21 cellular contexts compared by ENCODE assay signal in the genomic region with DNA sequence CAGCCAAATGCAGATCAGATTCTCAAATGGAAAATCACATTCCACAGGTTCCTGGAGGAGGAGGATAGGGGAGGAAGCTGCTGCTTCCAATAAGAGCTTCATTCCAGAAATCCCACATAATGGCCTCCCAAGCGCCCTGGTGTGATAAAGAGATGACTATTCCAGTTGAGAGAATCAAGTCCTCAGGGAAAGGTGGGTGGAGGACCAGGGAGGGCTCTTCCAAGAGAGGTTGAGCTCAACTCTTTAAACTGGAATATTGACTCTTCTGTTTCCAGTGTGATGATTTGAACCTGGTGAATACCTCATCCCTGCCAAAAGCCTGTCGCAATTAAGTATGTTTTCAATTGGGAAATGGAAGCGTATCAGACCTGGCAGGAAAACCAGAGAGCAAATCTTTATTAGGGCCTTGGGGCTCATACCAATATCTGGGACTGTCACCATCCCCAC.
DNase-seq lines count a peak whose midpoint lies in the region; ATAC-seq and TF ChIP-seq lines count a peak whose summit lies in the region.
"Had no signal": no experiment of that assay in that cellular context is flagged by ENCODE, and none has a peak within 500 bp of the region (broad histone marks: within the 10 kb centered on the region; RNA-seq: fewer than 3 reads in every experiment).

No MANE protein-coding gene starts in this region.

- TF ChIP-seq CTCF in WTC11 (IDR thresholded peaks at IDR 0.05): no peak
- TF ChIP-seq CTCF in right atrium auricular region (IDR thresholded peaks at IDR 0.05): no peak
- no peak for TF ChIP-seq CTCF in omental fat pad (IDR thresholded peaks at IDR 0.05)
- no peak for TF ChIP-seq CTCF in endothelial cell (IDR thresholded peaks at IDR 0.05; ENCODE audit: unreplicated experiment)

- CTCF ChIA-PET in WTC11 (lab: Charles Lee): interaction anchor here (1.0 to 1.3 kb wide), 2 partner anchors 22 to 182 kb away, joined by 4 to 8 read pairs; no protein-coding TSS in a partner anchor

- H3K36me3 ChIP-seq in right atrium auricular region (no peaks in the 10 kb centered on the region), MG63 (no peaks in the 10 kb centered on the region)
- H3K36me3 ChIP-seq: ascending aorta had no signal

- H3K9me3 ChIP-seq in right atrium auricular region (no peaks in the 10 kb centered on the region), MG63 (no peaks in the 10 kb centered on the region)
- H3K9me3 ChIP-seq: ascending aorta, psoas muscle had no signal

- H3K4me3 ChIP-seq in right atrium auricular region (no peak overlapping the region), MG63 (no peak overlapping the region)
- H3K4me3 ChIP-seq: ascending aorta, psoas muscle had no signal

- POLR2A ChIA-PET in WTC11 (lab: Charles Lee): no interaction called here

- H3K36me3 Mint-ChIP-seq in WTC11 (no peaks in the 10 kb centered on the region), endothelial cell (ENCODE audit: low read depth, unreplicated experiment) (no peaks in the 10 kb centered on the region)
- H3K36me3 Mint-ChIP-seq: immature natural killer cell, type B pancreatic cell had no signal

- H3K9me3 Mint-ChIP-seq in WTC11 (peaks cover 4% of the 10 kb centered on the region; the same call in 1 of the 2 replicates), endothelial cell (ENCODE audit: unreplicated experiment) (no peaks in the 10 kb centered on the region)
- H3K9me3 Mint-ChIP-seq: CD4-positive, alpha-beta T cell; immature natural killer cell; nephron progenitor cell; type B pancreatic cell had no signal

- no peaks in the 10 kb centered on the region for H3K27me3 ChIP-seq in right atrium auricular region
- H3K27me3 ChIP-seq in MG63: no peaks in the 10 kb centered on the region
- H3K27me3 ChIP-seq: ascending aorta had no signal

- peak; percentile 9 for DNase-seq in AG08395 (ENCODE audit: low spot score)
- no peak for DNase-seq in WTC11 (ENCODE audit: low spot score)
- peak; percentile 61 for DNase-seq in right atrium auricular region (ENCODE audit: low spot score)
- no peak for DNase-seq in omental fat pad (ENCODE audit: low spot score)
- DNase-seq in activated CD4-positive, alpha-beta T cell treated with anti-CD3 and anti-CD28 coated beads for 48 hours: no peak
- DNase-seq in MG63: no peak
- no peak for DNase-seq in activated gamma-delta T cell treated with Interleukin-2 at 50 U/mL for 16 hours
- DNase-seq in endothelial cell (ENCODE audit: low spot score): no peak
- DNase-seq: activated CD4-positive, alpha-beta T cell treated with anti-CD3 and anti-CD28 coated beads, Interleukin-2, amount 50 U/mL, for 1 hour; activated naive CD4-positive, alpha-beta T cell; CD4-positive, alpha-beta T cell; DMS79; HCEC 1CT; immature natural killer cell; NCI-H2081; NCI-H510A treated with DMSO at 0.1 percent for 48 hours; nephron progenitor cell; psoas muscle had no signal

- H3K27ac ChIP-seq in right atrium auricular region: peak overlapping the region in 1 of 2 donors; percentile 23
- H3K27ac ChIP-seq: ascending aorta, psoas muscle, RWPE1 had no signal

- H3K4me3 Mint-ChIP-seq in WTC11: no peak overlapping the region
- no peak overlapping the region for H3K4me3 Mint-ChIP-seq in endothelial cell (ENCODE audit: unreplicated experiment)
- H3K4me3 Mint-ChIP-seq: CD4-positive, alpha-beta T cell; immature natural killer cell; nephron progenitor cell; type B pancreatic cell had no signal

- H3K27ac Mint-ChIP-seq in WTC11 (no peak overlapping the region; the same call in 1 of the 2 replicates), endothelial cell (ENCODE audit: unreplicated experiment) (no peak overlapping the region)
- H3K27ac Mint-ChIP-seq: CD4-positive, alpha-beta T cell; immature natural killer cell; nephron progenitor cell; type B pancreatic cell had no signal

- H3K27me3 Mint-ChIP-seq in WTC11 (ENCODE audit: low read depth) (peaks cover 3% of the 10 kb centered on the region; the same call in 1 of the 2 replicates), endothelial cell (ENCODE audit: unreplicated experiment) (peaks cover 2% of the 10 kb centered on the region)

- H3K4me1 ChIP-seq in right atrium auricular region: no peaks in the 10 kb centered on the region
- H3K4me1 ChIP-seq: ascending aorta, psoas muscle had no signal

- ATAC-seq in WTC11 (peak; percentile 64), omental fat pad (ENCODE audit: low FRiP score) (peak; percentile 47)

- H3K4me1 Mint-ChIP-seq in WTC11 (peaks cover 20% of the 10 kb centered on the region), endothelial cell (ENCODE audit: unreplicated experiment) (no peaks in the 10 kb centered on the region)
- H3K4me1 Mint-ChIP-seq: immature natural killer cell had no signal

TF ChIP-seq in WTC11, 78 proteins besides CTCF, POLR2A, EP300 and RAD21 (continues in another document):
- no peak for TF ChIP-seq MXD4 (CRISPR knock-in tag; IDR thresholded peaks at IDR 0.05; ENCODE audit: borderline replicate concordance)
- no peak for TF ChIP-seq NR1H2 (CRISPR knock-in tag; IDR thresholded peaks at IDR 0.05)
- TF ChIP-seq FOXK1 (CRISPR knock-in tag; IDR thresholded peaks at IDR 0.05): no peak
- TF ChIP-seq, protein P1, sequence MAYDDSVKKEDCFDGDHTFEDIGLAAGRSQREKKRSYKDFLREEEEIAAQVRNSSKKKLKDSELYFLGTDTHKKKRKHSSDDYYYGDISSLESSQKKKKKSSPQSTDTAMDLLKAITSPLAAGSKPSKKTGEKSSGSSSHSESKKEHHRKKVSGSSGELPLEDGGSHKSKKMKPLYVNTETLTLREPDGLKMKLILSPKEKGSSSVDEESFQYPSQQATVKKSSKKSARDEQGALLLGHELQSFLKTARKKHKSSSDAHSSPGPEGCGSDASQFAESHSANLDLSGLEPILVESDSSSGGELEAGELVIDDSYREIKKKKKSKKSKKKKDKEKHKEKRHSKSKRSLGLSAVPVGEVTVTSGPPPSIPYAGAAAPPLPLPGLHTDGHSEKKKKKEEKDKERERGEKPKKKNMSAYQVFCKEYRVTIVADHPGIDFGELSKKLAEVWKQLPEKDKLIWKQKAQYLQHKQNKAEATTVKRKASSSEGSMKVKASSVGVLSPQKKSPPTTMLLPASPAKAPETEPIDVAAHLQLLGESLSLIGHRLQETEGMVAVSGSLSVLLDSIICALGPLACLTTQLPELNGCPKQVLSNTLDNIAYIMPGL (CRISPR knock-in tag; IDR thresholded peaks at IDR 0.05): no peak
- TF ChIP-seq, protein P2, sequence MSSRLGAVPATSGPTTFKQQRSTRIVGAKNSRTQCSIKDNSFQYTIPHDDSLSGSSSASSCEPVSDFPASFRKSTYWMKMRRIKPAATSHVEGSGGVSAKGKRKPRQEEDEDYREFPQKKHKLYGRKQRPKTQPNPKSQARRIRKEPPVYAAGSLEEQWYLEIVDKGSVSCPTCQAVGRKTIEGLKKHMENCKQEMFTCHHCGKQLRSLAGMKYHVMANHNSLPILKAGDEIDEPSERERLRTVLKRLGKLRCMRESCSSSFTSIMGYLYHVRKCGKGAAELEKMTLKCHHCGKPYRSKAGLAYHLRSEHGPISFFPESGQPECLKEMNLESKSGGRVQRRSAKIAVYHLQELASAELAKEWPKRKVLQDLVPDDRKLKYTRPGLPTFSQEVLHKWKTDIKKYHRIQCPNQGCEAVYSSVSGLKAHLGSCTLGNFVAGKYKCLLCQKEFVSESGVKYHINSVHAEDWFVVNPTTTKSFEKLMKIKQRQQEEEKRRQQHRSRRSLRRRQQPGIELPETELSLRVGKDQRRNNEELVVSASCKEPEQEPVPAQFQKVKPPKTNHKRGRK (CRISPR knock-in tag; IDR thresholded peaks at IDR 0.05; ENCODE audit: borderline replicate concordance): no peak
- TF ChIP-seq, protein P3, sequence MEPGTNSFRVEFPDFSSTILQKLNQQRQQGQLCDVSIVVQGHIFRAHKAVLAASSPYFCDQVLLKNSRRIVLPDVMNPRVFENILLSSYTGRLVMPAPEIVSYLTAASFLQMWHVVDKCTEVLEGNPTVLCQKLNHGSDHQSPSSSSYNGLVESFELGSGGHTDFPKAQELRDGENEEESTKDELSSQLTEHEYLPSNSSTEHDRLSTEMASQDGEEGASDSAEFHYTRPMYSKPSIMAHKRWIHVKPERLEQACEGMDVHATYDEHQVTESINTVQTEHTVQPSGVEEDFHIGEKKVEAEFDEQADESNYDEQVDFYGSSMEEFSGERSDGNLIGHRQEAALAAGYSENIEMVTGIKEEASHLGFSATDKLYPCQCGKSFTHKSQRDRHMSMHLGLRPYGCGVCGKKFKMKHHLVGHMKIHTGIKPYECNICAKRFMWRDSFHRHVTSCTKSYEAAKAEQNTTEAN (CRISPR knock-in tag; IDR thresholded peaks at IDR 0.05): no peak
- no peak for TF ChIP-seq ZNF121 (CRISPR knock-in tag; IDR thresholded peaks at IDR 0.05)
- TF ChIP-seq, protein P4, sequence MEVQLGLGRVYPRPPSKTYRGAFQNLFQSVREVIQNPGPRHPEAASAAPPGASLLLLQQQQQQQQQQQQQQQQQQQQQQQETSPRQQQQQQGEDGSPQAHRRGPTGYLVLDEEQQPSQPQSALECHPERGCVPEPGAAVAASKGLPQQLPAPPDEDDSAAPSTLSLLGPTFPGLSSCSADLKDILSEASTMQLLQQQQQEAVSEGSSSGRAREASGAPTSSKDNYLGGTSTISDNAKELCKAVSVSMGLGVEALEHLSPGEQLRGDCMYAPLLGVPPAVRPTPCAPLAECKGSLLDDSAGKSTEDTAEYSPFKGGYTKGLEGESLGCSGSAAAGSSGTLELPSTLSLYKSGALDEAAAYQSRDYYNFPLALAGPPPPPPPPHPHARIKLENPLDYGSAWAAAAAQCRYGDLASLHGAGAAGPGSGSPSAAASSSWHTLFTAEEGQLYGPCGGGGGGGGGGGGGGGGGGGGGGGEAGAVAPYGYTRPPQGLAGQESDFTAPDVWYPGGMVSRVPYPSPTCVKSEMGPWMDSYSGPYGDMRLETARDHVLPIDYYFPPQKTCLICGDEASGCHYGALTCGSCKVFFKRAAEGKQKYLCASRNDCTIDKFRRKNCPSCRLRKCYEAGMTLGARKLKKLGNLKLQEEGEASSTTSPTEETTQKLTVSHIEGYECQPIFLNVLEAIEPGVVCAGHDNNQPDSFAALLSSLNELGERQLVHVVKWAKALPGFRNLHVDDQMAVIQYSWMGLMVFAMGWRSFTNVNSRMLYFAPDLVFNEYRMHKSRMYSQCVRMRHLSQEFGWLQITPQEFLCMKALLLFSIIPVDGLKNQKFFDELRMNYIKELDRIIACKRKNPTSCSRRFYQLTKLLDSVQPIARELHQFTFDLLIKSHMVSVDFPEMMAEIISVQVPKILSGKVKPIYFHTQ (CRISPR knock-in tag; IDR thresholded peaks at IDR 0.05): no peak
- no peak for TF ChIP-seq TCF7 (CRISPR knock-in tag; IDR thresholded peaks at IDR 0.05; ENCODE audit: low read depth)
- TF ChIP-seq NFYB (CRISPR knock-in tag; conservative IDR thresholded peaks at IDR 0.05; ENCODE audit: low read depth): no peak
- no peak for TF ChIP-seq ZNF219 (CRISPR knock-in tag; IDR thresholded peaks at IDR 0.05; ENCODE audit: borderline replicate concordance)

Comparison
In these comparisons a context has a peak if more than half of its experiments do, and no peak if none do; other contexts are left out.
1. DNase-seq: peak in AG08395 (single experiment) and right atrium auricular region (single experiment); none in WTC11 (single experiment), omental fat pad (single experiment), activated CD4-positive, alpha-beta T cell treated with anti-CD3 and anti-CD28 coated beads for 48 hours (single experiment), MG63 (single experiment), activated gamma-delta T cell treated with Interleukin-2 at 50 U/mL for 16 hours (single experiment) and endothelial cell (single experiment).